Comparison of ENCODE assay signal across 9 cellular contexts in genomic region chrX:135477576-135477975, GRCh38. TPM values are rescaled to one million over a fixed set of nuclear protein-coding genes. Genes with fewer than 3 reads are reported as not detected.
A peak's percentile ranks its signal among the peaks of the same experiment; 100 is the strongest.
DNase-seq lines count a peak whose midpoint lies in the region; ATAC-seq and TF ChIP-seq lines count a peak whose summit lies in the region.
"Had no signal": no experiment of that assay in that cellular context is flagged by ENCODE, and none has a peak within 500 bp of the region (broad histone marks: within the 10 kb centered on the region; RNA-seq: fewer than 3 reads in every experiment).

No MANE protein-coding gene starts in this region.

- no peak overlapping the region for H3K4me3 Mint-ChIP-seq in CD4-positive, alpha-beta T cell
- H3K4me3 Mint-ChIP-seq: IgD-negative memory B cell had no signal

- no peak overlapping the region for H3K4me3 ChIP-seq in osteoblast (ENCODE audit: insufficient read depth, low read length)

- no peak overlapping the region for H3K4me2 ChIP-seq in osteoblast (ENCODE audit: insufficient read depth, low read length)

- H3K4me1 Mint-ChIP-seq in CD4-positive, alpha-beta T cell (ENCODE audit: low read depth) = peaks cover 4% of the 10 kb centered on the region
- H3K4me1 Mint-ChIP-seq: IgD-negative memory B cell had no signal

- no peak overlapping the region for H3K27ac ChIP-seq in CD4-positive, alpha-beta T cell (ENCODE audit: low read depth, low read length)
- H3K27ac ChIP-seq in osteoblast (ENCODE audit: low read depth, low read length) = no peak overlapping the region

- CTCF ChIA-PET in CD4-positive, alpha-beta T cell (lab: Charles Lee) = no interaction called here

- H3K79me2 ChIP-seq in osteoblast (ENCODE audit: insufficient read depth, low read length) = no peaks in the 10 kb centered on the region

- H2AFZ ChIP-seq in osteoblast (ENCODE audit: low read length) = no peak overlapping the region

- POLR2A ChIA-PET in CD4-positive, alpha-beta T cell (lab: Charles Lee) = no interaction called here

- no peaks in the 10 kb centered on the region for H4K20me1 ChIP-seq in osteoblast (ENCODE audit: insufficient read depth, low read length)

- intact Hi-C loops in CD4-positive, alpha-beta T cell (cut with DNase I, micrococcal nuclease) = loop anchor here (2.0 to 10.0 kb wide), 2 partner anchors 513 kb away; no protein-coding TSS in a partner anchor

- no peaks in the 10 kb centered on the region for H3K36me3 ChIP-seq in osteoblast (ENCODE audit: insufficient read depth, low read length)

- H3K9me3 ChIP-seq in CD4-positive, alpha-beta T cell (ENCODE audit: control insufficient read depth, low read length) = no peaks in the 10 kb centered on the region
- H3K9me3 ChIP-seq in osteoblast (ENCODE audit: low read depth, low read length) = no peaks in the 10 kb centered on the region

- peak; percentile 58 for ATAC-seq in CD4-positive, alpha-beta T cell (ENCODE audit: poor library complexity)
- ATAC-seq in HG03175 (IDR thresholded peaks at IDR 0.05; ENCODE audit: unreplicated experiment) (no peak), HG03460 (IDR thresholded peaks at IDR 0.05; ENCODE audit: unreplicated experiment) (no peak)

- H3K36me3 Mint-ChIP-seq in CD4-positive, alpha-beta T cell (ENCODE audit: low read depth) = no peaks in the 10 kb centered on the region
- H3K36me3 Mint-ChIP-seq: IgD-negative memory B cell had no signal

- TF ChIP-seq CTCF in CD4-positive, alpha-beta T cell (IDR thresholded peaks at IDR 0.05) = no peak
- peak; percentile 42 for TF ChIP-seq CTCF in osteoblast (IDR thresholded peaks at IDR 0.05; ENCODE audit: extremely low read depth, low read depth, low read length)

- no peaks in the 10 kb centered on the region for H3K4me1 ChIP-seq in osteoblast (ENCODE audit: insufficient read depth, low read length)

- DNase-seq in CD4-positive, alpha-beta T cell = peak; percentile 7 to 36 (median 24)
- DNase-seq in HCEC 1CT (peak; percentile 36), NCI-H526 (lab: John Stamatoyannopoulos, UW) (peak; percentile 10 to 69), activated T-cell treated with anti-CD3 and anti-CD28 coated beads for 48 hours (ENCODE audit: low read depth) (peak; percentile 10), fibroblast of peridontal ligament (ENCODE audit: extremely low read depth) (peak; percentile 59), osteoblast (ENCODE audit: insufficient read length, low spot score, missing footprints) (no peak)

- H3K9me3 Mint-ChIP-seq in CD4-positive, alpha-beta T cell = no peaks in the 10 kb centered on the region
- H3K9me3 Mint-ChIP-seq: IgD-negative memory B cell had no signal

- H3K27ac Mint-ChIP-seq in CD4-positive, alpha-beta T cell = no peak overlapping the region
- H3K27ac Mint-ChIP-seq: IgD-negative memory B cell had no signal

- H3K27me3 ChIP-seq in CD4-positive, alpha-beta T cell (ENCODE audit: control insufficient read depth, insufficient read depth, low read length) = no peaks in the 10 kb centered on the region
- no peaks in the 10 kb centered on the region for H3K27me3 ChIP-seq in osteoblast (ENCODE audit: insufficient read depth, low read length)

- H3K27me3 Mint-ChIP-seq in CD4-positive, alpha-beta T cell = no peaks in the 10 kb centered on the region
- H3K27me3 Mint-ChIP-seq: IgD-negative memory B cell had no signal

RNA-seq across cellular contexts. Expression of gene INTS6L, which starts 42.9 kb away (rescaled TPM):
- 10 to 100 TPM; 26.7 to 30.5 TPM for total RNA-seq in CD4-positive, alpha-beta T cell
- total RNA-seq in osteoblast = 4.4 and 4.7 TPM in 2 replicates

RNA-seq across cellular contexts. Expression of gene SMIM10L2A, which starts 55.8 kb away (rescaled TPM):
- total RNA-seq in CD4-positive, alpha-beta T cell = 1 to 10 TPM; 1.1 to 1.3 TPM
- total RNA-seq in osteoblast = under 0.01 and 0.29 TPM in 2 replicates
